ENCODE assay signal across 1 cellular context in the genomic region with DNA sequence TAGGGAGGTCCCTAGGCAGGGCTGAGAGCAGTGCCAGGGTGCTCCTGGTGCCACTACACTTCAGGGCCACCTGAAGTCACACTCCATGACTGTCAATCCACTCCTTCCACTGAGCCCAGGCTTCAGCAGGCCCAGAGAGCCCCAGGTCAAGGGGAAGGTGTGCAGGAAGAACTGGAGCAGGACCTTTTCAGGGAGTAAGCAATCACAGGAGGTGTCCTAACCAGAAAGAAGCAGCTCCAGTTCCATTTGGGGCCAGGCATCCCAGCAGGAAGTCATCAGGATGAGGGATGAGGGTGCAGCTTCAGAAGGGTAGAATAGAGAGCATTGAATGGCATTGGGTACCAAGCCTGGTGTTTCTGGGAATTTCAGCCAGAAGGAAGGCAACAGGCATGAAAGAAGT.
A peak's percentile ranks its signal among the peaks of the same experiment; 100 is the strongest.
TF ChIP-seq lines count a peak whose summit lies in the region.

No MANE protein-coding gene starts in this region.

TF ChIP-seq in HepG2, 621 proteins besides CTCF, POLR2A, EP300 and RAD21 (continued from another document):
- TF ChIP-seq, protein P1, sequence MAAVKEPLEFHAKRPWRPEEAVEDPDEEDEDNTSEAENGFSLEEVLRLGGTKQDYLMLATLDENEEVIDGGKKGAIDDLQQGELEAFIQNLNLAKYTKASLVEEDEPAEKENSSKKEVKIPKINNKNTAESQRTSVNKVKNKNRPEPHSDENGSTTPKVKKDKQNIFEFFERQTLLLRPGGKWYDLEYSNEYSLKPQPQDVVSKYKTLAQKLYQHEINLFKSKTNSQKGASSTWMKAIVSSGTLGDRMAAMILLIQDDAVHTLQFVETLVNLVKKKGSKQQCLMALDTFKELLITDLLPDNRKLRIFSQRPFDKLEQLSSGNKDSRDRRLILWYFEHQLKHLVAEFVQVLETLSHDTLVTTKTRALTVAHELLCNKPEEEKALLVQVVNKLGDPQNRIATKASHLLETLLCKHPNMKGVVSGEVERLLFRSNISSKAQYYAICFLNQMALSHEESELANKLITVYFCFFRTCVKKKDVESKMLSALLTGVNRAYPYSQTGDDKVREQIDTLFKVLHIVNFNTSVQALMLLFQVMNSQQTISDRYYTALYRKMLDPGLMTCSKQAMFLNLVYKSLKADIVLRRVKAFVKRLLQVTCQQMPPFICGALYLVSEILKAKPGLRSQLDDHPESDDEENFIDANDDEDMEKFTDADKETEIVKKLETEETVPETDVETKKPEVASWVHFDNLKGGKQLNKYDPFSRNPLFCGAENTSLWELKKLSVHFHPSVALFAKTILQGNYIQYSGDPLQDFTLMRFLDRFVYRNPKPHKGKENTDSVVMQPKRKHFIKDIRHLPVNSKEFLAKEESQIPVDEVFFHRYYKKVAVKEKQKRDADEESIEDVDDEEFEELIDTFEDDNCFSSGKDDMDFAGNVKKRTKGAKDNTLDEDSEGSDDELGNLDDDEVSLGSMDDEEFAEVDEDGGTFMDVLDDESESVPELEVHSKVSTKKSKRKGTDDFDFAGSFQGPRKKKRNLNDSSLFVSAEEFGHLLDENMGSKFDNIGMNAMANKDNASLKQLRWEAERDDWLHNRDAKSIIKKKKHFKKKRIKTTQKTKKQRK (IDR thresholded peaks at IDR 0.05; ENCODE audit: low read length): no peak
- TF ChIP-seq ATF7 (IDR thresholded peaks at IDR 0.05): 0 out of 2 replicates have a peak, but pooled peaks have one; percentile 0
- no peak for TF ChIP-seq ATF7 (CRISPR knock-in tag; IDR thresholded peaks at IDR 0.05)
